8 cellular contexts compared by ENCODE assay signal in the genomic region with DNA sequence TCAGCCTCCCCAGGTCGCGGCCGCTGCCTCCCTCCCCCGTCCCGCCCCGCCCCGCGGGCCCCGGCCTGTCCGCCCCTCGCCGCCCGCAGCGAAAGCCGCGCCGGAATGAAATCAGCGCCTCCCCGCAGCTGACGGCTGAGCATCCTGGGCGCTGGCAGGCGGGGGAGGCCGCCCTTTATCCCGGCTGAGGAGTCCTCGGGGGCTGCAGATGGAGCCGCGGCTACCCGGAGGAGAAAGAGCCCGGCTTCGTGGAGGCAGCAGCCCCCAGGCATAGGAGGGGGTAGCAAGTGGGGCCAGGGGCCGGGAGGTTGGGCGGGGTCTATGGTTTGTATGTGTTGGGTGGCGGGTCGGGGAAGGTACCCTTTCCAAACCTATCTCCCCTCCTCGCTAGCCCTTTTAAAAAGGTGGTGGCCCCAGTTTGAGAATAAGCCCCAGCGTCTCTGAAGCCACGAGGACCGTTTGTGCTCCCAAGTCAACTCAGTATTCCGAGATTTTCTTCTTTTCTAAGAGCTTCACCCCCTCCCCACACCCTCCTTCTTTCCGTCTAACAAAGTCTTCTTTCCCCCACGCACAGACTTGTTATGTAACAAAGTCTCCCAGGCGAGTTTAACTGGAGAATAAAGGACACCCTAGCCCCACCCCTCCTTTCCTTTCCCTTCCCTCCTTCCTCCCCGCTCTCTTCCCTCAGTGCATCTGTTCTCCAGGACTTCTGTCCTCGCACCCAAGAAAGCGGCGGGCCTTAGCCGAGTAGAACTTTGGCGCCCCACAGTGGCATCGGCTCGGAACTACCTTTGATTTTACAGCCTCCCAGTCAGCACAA. TPM values are rescaled to one million over a fixed set of nuclear protein-coding genes. Genes with fewer than 3 reads are reported as not detected.
DNase-seq lines count a peak whose midpoint lies in the region; ATAC-seq, FAIRE-seq and TF ChIP-seq lines count a peak whose summit lies in the region.

No MANE protein-coding gene starts in this region.

- no peak overlapping the region for H3K27ac ChIP-seq in keratinocyte (ENCODE audit: control insufficient read depth, insufficient read depth, low read length)

- no peaks in the 10 kb centered on the region for H3K36me3 ChIP-seq in keratinocyte (ENCODE audit: control insufficient read depth in 2 of 2, extremely low read depth in 1 of 2, insufficient read depth in 2 of 2, low read length in 2 of 2)

- H3K9me1 ChIP-seq in keratinocyte (ENCODE audit: control insufficient read depth, extremely low read depth, insufficient read depth, low read length) = no peaks in the 10 kb centered on the region

- peak; percentile 90 for TF ChIP-seq CTCF in AG09319 (IDR thresholded peaks at IDR 0.05; ENCODE audit: low read depth, low read length)
- peak; percentile 73 for TF ChIP-seq CTCF in WTC11 (IDR thresholded peaks at IDR 0.05)
- TF ChIP-seq CTCF in keratinocyte (optimal IDR thresholded peaks at IDR 0.05 in 1 of 3, IDR thresholded peaks at IDR 0.05 in 1 of 3, conservative IDR thresholded peaks at IDR 0.05 in 1 of 3; ENCODE audit: extremely low read depth in 1 of 3, insufficient read depth in 2 of 3, low read length in 3 of 3) = peak; percentile 86 to 94 (median 91)

- peak; percentile 43 for DNase-seq in AG09319 (ENCODE audit: extremely low read depth, low read depth)
- DNase-seq in NCI-H2171 (lab: John Stamatoyannopoulos, UW) = peak; percentile 73
- peak; percentile 91 for DNase-seq in WTC11 (ENCODE audit: low spot score)
- peak; percentile 41 to 54 for DNase-seq in central memory CD8-positive, alpha-beta T cell (ENCODE audit: low spot score in 2 of 2)
- DNase-seq in keratinocyte (ENCODE audit: low read depth, low spot score) = peak; percentile 30
- peak; percentile 21 to 58 for DNase-seq in stimulated activated CD4-positive, alpha-beta T cell treated with anti-CD3 and anti-CD28 coated beads, Interleukin-1b, Interleukin-23, amount 100 ng/mL, for 1 hour (ENCODE audit: low read depth in 2 of 2)

- ATAC-seq in GM18861 (IDR thresholded peaks at IDR 0.05; ENCODE audit: unreplicated experiment) (peak; percentile 61), HG03103 (IDR thresholded peaks at IDR 0.05; ENCODE audit: low read depth, unreplicated experiment) (peak; percentile 49), WTC11 (peak; percentile 53)
- peak; percentile 40 for ATAC-seq in central memory CD8-positive, alpha-beta T cell (replicated peaks; ENCODE audit: extremely low read depth, poor library complexity, severe bottlenecking)

- peaks cover 100% of the 10 kb centered on the region for H3K27me3 Mint-ChIP-seq in WTC11 (ENCODE audit: low read depth)
- H3K27me3 Mint-ChIP-seq in central memory CD8-positive, alpha-beta T cell = peaks cover 96% of the 10 kb centered on the region

- peak; percentile 56 for FAIRE-seq in keratinocyte (lab: Jason Lieb, UNC)

- POLR2A ChIA-PET in WTC11 (lab: Charles Lee) = no interaction called here

- H3K4me3 Mint-ChIP-seq in WTC11 = peak overlapping the region; percentile 73
- peak overlapping the region; percentile 74 for H3K4me3 Mint-ChIP-seq in central memory CD8-positive, alpha-beta T cell

- no peaks in the 10 kb centered on the region for H3K79me2 ChIP-seq in keratinocyte (ENCODE audit: control insufficient read depth, insufficient read depth, low read length)

- dilution Hi-C loops in keratinocyte (cut with MboI; ENCODE audit: extremely low pct_ligation_motif_present, low sequenced_read_pairs) = no loop called here

- H3K4me1 ChIP-seq in keratinocyte (ENCODE audit: control insufficient read depth, extremely low read depth, insufficient read depth, low read length) = peaks cover 8% of the 10 kb centered on the region

- H3K4me1 Mint-ChIP-seq in WTC11 = peaks cover 47% of the 10 kb centered on the region
- peaks cover 17% of the 10 kb centered on the region for H3K4me1 Mint-ChIP-seq in central memory CD8-positive, alpha-beta T cell

- no peaks in the 10 kb centered on the region for H3K36me3 Mint-ChIP-seq in WTC11
- H3K36me3 Mint-ChIP-seq in central memory CD8-positive, alpha-beta T cell (ENCODE audit: insufficient read depth) = peaks cover 3% of the 10 kb centered on the region

- H4K20me1 ChIP-seq in keratinocyte (ENCODE audit: control insufficient read depth, extremely low read depth, insufficient read depth, low read length) = no peaks in the 10 kb centered on the region

- no peak overlapping the region for H2AFZ ChIP-seq in keratinocyte (ENCODE audit: control insufficient read depth, low read length)

- CTCF ChIA-PET in WTC11 (lab: Charles Lee) = interaction anchor here (1.1 to 3.2 kb wide), 4 partner anchors 13 to 1405 kb away, joined by 3 to 17 read pairs (median 5); no protein-coding TSS in a partner anchor

- no peak overlapping the region for H3K27ac Mint-ChIP-seq in WTC11
- no peak overlapping the region for H3K27ac Mint-ChIP-seq in central memory CD8-positive, alpha-beta T cell (ENCODE audit: low read depth)

- no peaks in the 10 kb centered on the region for H3K9me3 ChIP-seq in keratinocyte (ENCODE audit: control insufficient read depth, low read depth, low read length)

- H3K9ac ChIP-seq in keratinocyte (ENCODE audit: control insufficient read depth, extremely low read depth, insufficient read depth, low read length) = no peak overlapping the region

- peaks cover 86% of the 10 kb centered on the region for H3K27me3 ChIP-seq in keratinocyte (ENCODE audit: control insufficient read depth, extremely low read depth, insufficient read depth, low read length)

- H3K9me3 Mint-ChIP-seq in WTC11 = no peaks in the 10 kb centered on the region
- H3K9me3 Mint-ChIP-seq in central memory CD8-positive, alpha-beta T cell = no peaks in the 10 kb centered on the region

- H3K4me2 ChIP-seq in keratinocyte (ENCODE audit: control insufficient read depth, extremely low read depth, insufficient read depth, low read depth, low read length) = peak overlapping the region; percentile 58

- H3K4me3 ChIP-seq in keratinocyte (ENCODE audit: control insufficient read depth in 2 of 3, extremely low read depth in 1 of 3, insufficient read depth in 2 of 3, low read depth in 1 of 3, low read length in 3 of 3) = no peak overlapping the region

TF ChIP-seq in WTC11, 78 proteins besides CTCF, POLR2A, EP300 and RAD21 (continues in another document):
- TF ChIP-seq GABPB1 (CRISPR knock-in tag; IDR thresholded peaks at IDR 0.05) = no peak
- TF ChIP-seq, protein P1, sequence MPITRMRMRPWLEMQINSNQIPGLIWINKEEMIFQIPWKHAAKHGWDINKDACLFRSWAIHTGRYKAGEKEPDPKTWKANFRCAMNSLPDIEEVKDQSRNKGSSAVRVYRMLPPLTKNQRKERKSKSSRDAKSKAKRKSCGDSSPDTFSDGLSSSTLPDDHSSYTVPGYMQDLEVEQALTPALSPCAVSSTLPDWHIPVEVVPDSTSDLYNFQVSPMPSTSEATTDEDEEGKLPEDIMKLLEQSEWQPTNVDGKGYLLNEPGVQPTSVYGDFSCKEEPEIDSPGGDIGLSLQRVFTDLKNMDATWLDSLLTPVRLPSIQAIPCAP (CRISPR knock-in tag; IDR thresholded peaks at IDR 0.05) = no peak
- TF ChIP-seq ESRRA (CRISPR knock-in tag; IDR thresholded peaks at IDR 0.05; ENCODE audit: borderline replicate concordance) = no peak
- TF ChIP-seq, protein P2, sequence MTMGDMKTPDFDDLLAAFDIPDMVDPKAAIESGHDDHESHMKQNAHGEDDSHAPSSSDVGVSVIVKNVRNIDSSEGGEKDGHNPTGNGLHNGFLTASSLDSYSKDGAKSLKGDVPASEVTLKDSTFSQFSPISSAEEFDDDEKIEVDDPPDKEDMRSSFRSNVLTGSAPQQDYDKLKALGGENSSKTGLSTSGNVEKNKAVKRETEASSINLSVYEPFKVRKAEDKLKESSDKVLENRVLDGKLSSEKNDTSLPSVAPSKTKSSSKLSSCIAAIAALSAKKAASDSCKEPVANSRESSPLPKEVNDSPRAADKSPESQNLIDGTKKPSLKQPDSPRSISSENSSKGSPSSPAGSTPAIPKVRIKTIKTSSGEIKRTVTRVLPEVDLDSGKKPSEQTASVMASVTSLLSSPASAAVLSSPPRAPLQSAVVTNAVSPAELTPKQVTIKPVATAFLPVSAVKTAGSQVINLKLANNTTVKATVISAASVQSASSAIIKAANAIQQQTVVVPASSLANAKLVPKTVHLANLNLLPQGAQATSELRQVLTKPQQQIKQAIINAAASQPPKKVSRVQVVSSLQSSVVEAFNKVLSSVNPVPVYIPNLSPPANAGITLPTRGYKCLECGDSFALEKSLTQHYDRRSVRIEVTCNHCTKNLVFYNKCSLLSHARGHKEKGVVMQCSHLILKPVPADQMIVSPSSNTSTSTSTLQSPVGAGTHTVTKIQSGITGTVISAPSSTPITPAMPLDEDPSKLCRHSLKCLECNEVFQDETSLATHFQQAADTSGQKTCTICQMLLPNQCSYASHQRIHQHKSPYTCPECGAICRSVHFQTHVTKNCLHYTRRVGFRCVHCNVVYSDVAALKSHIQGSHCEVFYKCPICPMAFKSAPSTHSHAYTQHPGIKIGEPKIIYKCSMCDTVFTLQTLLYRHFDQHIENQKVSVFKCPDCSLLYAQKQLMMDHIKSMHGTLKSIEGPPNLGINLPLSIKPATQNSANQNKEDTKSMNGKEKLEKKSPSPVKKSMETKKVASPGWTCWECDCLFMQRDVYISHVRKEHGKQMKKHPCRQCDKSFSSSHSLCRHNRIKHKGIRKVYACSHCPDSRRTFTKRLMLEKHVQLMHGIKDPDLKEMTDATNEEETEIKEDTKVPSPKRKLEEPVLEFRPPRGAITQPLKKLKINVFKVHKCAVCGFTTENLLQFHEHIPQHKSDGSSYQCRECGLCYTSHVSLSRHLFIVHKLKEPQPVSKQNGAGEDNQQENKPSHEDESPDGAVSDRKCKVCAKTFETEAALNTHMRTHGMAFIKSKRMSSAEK (CRISPR knock-in tag; IDR thresholded peaks at IDR 0.05; ENCODE audit: borderline replicate concordance) = 0 out of 2 replicates have a peak, but pooled peaks have one; percentile 33
- TF ChIP-seq ETV6 (CRISPR knock-in tag; IDR thresholded peaks at IDR 0.05) = 0 out of 2 replicates have a peak, but pooled peaks have one; percentile 11

RNA-seq across cellular contexts. Expression of a gene that starts 11.0 kb away (rescaled TPM):
- total RNA-seq in WTC11 (2021) = 0.07 to 0.14 TPM (median 0.14 TPM) in 3 replicates
- not detected in 3 replicates for polyA plus RNA-seq in keratinocyte
- not detected for polyA plus RNA-seq in keratinocyte (2011; ENCODE audit: low read depth)
- not detected in 2 replicates for polyA plus RNA-seq in keratinocyte (2011; cell fraction: cytosol; rRNA removed)
- polyA plus RNA-seq in keratinocyte (2011; cell fraction: nucleus; rRNA removed) = 0.03 TPM in 1 of 2 replicates, not detected in the other
- polyA plus RNA-seq in keratinocyte (2012; ENCODE audit: low replicate concordance) = not detected in 2 replicates
- not detected in 3 replicates for polyA minus RNA-seq in keratinocyte
- not detected for polyA minus RNA-seq in keratinocyte (2011; cell fraction: cytosol; rRNA and poly(A)+ RNA removed)
- not detected in 2 replicates for polyA minus RNA-seq in keratinocyte (2011; cell fraction: nucleus; rRNA and poly(A)+ RNA removed)

Comparison
In these comparisons a context has a peak if more than half of its experiments do, and no peak if none do; other contexts are left out.
1. DNase-seq: peak in every context shown above with its lines; median percentile 91 in WTC11; 73 in NCI-H2171; 48 in central memory CD8-positive, alpha-beta T cell; 43 in AG09319; 40 in stimulated activated CD4-positive, alpha-beta T cell treated with anti-CD3 and anti-CD28 coated beads, Interleukin-1b, Interleukin-23, amount 100 ng/mL, for 1 hour; 30 in keratinocyte.